In the genomic region with DNA sequence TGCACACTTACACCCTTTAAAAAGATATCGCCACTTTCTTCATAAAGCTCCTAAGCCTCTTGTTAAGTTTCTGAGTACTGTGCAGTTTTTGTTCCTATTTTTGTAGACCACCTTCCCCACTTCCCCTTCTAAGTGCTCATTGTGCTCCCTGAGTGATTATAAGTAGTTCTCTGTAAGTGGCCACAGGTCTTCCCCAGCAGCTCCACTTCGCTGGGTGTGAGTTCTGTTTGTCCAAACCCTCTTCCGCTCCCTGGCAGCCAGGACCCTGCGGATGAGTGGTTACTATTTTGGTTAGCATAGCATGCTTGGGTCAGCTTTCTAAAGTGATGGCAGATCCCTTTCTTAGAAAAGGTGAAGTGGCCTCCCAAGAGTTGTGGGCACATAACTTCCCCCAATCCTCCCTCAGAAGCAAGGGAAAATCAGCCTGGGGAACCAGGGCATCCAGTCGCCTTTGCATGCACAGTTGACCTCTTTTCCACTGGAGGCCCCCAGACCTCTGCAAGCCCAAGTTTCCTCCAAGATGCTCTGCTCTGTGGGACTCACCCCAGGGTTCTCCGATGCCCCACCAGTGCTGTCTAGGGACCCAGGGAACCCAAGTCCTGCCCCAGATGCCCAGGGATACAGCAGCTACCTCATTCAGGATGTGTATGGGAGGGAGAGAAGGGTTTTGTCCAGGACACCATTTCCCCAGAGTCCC, we compare ENCODE assay signal across 9 cellular contexts.
DNase-seq lines count a peak whose midpoint lies in the region; ATAC-seq and TF ChIP-seq lines count a peak whose summit lies in the region.
"Had no signal": no experiment of that assay in that cellular context is flagged by ENCODE, and none has a peak within 500 bp of the region (broad histone marks: within the 10 kb centered on the region; RNA-seq: fewer than 3 reads in every experiment).

No MANE protein-coding gene starts in this region.

- intact Hi-C loops in lower lobe of right lung (cut with DNase I) = no loop called here

- H3K27me3 Mint-ChIP-seq in glutamatergic neuron (ENCODE audit: unreplicated experiment) = peaks cover 1% of the 10 kb centered on the region
- H3K27me3 Mint-ChIP-seq: activated naive CD8-positive, alpha-beta T cell treated with anti-CD3 and anti-CD28 coated beads, Interleukin-2, amount 10 ng/mL, durations not matched to agents 7 days and 5 days had no signal

- H3K36me3 ChIP-seq in lower lobe of right lung = no peaks in the 10 kb centered on the region
- H3K36me3 ChIP-seq in effector memory CD4-positive, alpha-beta T cell (ENCODE audit: control insufficient read depth, insufficient read depth, low read length) = no peaks in the 10 kb centered on the region

- H3K9me3 Mint-ChIP-seq in glutamatergic neuron (ENCODE audit: unreplicated experiment) = no peaks in the 10 kb centered on the region
- H3K9me3 Mint-ChIP-seq: activated naive CD8-positive, alpha-beta T cell treated with anti-CD3 and anti-CD28 coated beads, Interleukin-2, amount 10 ng/mL, durations not matched to agents 7 days and 5 days had no signal

- no peak overlapping the region for H3K4me3 ChIP-seq in lower lobe of right lung
- no peak overlapping the region for H3K4me3 ChIP-seq in effector memory CD4-positive, alpha-beta T cell (ENCODE audit: insufficient read depth, low read depth, low read length, poor library complexity, severe bottlenecking)

- TF ChIP-seq CTCF in lower lobe of right lung (IDR thresholded peaks at IDR 0.05) = no peak
- TF ChIP-seq CTCF in glutamatergic neuron (IDR thresholded peaks at IDR 0.05; ENCODE audit: partially characterized antibody, unreplicated experiment) = no peak
- TF ChIP-seq CTCF in RWPE1 (conservative IDR thresholded peaks at IDR 0.05; ENCODE audit: low read depth) = no peak

- DNase-seq in KBM-7 (peak; percentile 98), lower lobe of right lung (no peak), glutamatergic neuron (no peak), RWPE1 (ENCODE audit: low spot score) (no peak), NCI-H748 (lab: John Stamatoyannopoulos, UW; ENCODE audit: unreplicated experiment) (no peak)
- no peak for DNase-seq in effector memory CD4-positive, alpha-beta T cell
- DNase-seq: activated naive CD8-positive, alpha-beta T cell treated with anti-CD3 and anti-CD28 coated beads, Interleukin-2, amount 10 ng/mL, durations not matched to agents 7 days and 5 days had no signal

- CTCF ChIA-PET in RWPE1 (lab: Yijun Ruan, JAX) = no interaction called here

- POLR2A ChIA-PET in RWPE1 (lab: Yijun Ruan, JAX; ENCODE audit: low non-redundant PET) = no interaction called here

- no peak overlapping the region for H3K4me3 Mint-ChIP-seq in glutamatergic neuron (ENCODE audit: unreplicated experiment)
- H3K4me3 Mint-ChIP-seq: activated naive CD8-positive, alpha-beta T cell treated with anti-CD3 and anti-CD28 coated beads, Interleukin-2, amount 10 ng/mL, durations not matched to agents 7 days and 5 days had no signal

- peaks cover under 1% of the 10 kb centered on the region for H3K36me3 Mint-ChIP-seq in glutamatergic neuron (ENCODE audit: unreplicated experiment)

- H3K4me1 Mint-ChIP-seq in glutamatergic neuron (ENCODE audit: low read depth, unreplicated experiment) = peaks cover 16% of the 10 kb centered on the region

- no peaks in the 10 kb centered on the region for H3K9me3 ChIP-seq in lower lobe of right lung
- no peaks in the 10 kb centered on the region for H3K9me3 ChIP-seq in effector memory CD4-positive, alpha-beta T cell (ENCODE audit: control insufficient read depth, low read length)

- in situ Hi-C loops in KBM-7 (cut with MboI; ENCODE audit: low pct_unique_long_range_greater_than_20kb, low sequenced_read_pairs) = no loop called here

- H3K27ac ChIP-seq in lower lobe of right lung = no peak overlapping the region
- H3K27ac ChIP-seq in effector memory CD4-positive, alpha-beta T cell (ENCODE audit: insufficient read depth, low read length, poor library complexity, severe bottlenecking) = no peak overlapping the region
- no peak overlapping the region for H3K27ac ChIP-seq in RWPE1

- peaks cover 16% of the 10 kb centered on the region for H3K4me1 ChIP-seq in lower lobe of right lung
- no peaks in the 10 kb centered on the region for H3K4me1 ChIP-seq in effector memory CD4-positive, alpha-beta T cell (ENCODE audit: control insufficient read depth, insufficient read depth, low read length, poor library complexity, severe bottlenecking)

- H3K27ac Mint-ChIP-seq in glutamatergic neuron (ENCODE audit: unreplicated experiment) = no peak overlapping the region
- H3K27ac Mint-ChIP-seq: activated naive CD8-positive, alpha-beta T cell treated with anti-CD3 and anti-CD28 coated beads, Interleukin-2, amount 10 ng/mL, durations not matched to agents 7 days and 5 days had no signal

- ATAC-seq in GM19043 (IDR thresholded peaks at IDR 0.05; ENCODE audit: low read depth, unreplicated experiment) (peak; percentile 72), HG02588 (IDR thresholded peaks at IDR 0.05; ENCODE audit: unreplicated experiment) (peak; percentile 54), lower lobe of right lung (peak; percentile 55 to 82)

- H3K27me3 ChIP-seq in lower lobe of right lung (ENCODE audit: low read depth) = no peaks in the 10 kb centered on the region
- H3K27me3 ChIP-seq in effector memory CD4-positive, alpha-beta T cell (replicated peaks; ENCODE audit: control insufficient read depth, insufficient read depth, low read length, poor library complexity, severe bottlenecking) = no peaks in the 10 kb centered on the region
